24 cellular contexts compared by ENCODE assay signal in the genomic region with DNA sequence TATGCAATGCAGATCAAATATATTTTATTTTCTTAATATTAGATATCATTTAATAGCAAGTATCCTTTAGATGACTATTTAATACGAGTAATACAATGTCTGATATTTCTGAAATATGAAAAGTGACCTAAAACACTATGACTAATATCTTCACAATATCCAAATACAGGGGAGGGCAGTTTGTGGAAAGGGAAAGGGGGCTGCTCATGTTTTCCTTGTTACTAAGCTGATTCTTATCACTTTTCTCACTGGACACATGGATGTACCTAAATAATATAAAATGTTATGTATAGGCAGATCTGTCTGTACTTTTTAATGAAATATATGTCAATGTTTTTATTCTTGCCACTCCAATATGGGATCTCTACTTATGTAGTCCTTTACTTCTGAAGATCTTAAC.
"Had no signal": no experiment of that assay in that cellular context is flagged by ENCODE, and none has a peak within 500 bp of the region (broad histone marks: within the 10 kb centered on the region; RNA-seq: fewer than 3 reads in every experiment).

No MANE protein-coding gene starts in this region.

- H3K27ac ChIP-seq: colonic mucosa, coronary artery, epithelial cell of prostate, esophagus muscularis mucosa, esophagus squamous epithelium, foreskin keratinocyte, gastrocnemius medialis, gastroesophageal sphincter, heart left ventricle, heart right ventricle had no signal

- H3K36me3 ChIP-seq: colonic mucosa, esophagus muscularis mucosa, esophagus squamous epithelium, gastrocnemius medialis, gastroesophageal sphincter, heart left ventricle, heart right ventricle had no signal

- DNase-seq: colonic mucosa; cortex of kidney; dermis blood vessel endothelial cell; dorsolateral prefrontal cortex; effector CD4-positive, alpha-beta T cell; effector CD8-positive, alpha-beta T cell; effector memory CD4-positive, alpha-beta T cell; effector memory CD8-positive, alpha-beta T cell; endodermal cell; erythroblast; esophagus squamous epithelium; foreskin fibroblast; foreskin keratinocyte; foreskin melanocyte; gastrocnemius medialis; glutamatergic neuron; head of caudate nucleus; heart left ventricle; heart right ventricle had no signal

- H3K27me3 ChIP-seq: colonic mucosa, dorsolateral prefrontal cortex, esophagus muscularis mucosa, esophagus squamous epithelium, foreskin keratinocyte, gastrocnemius medialis, gastroesophageal sphincter, heart left ventricle, heart right ventricle had no signal

- H3K9me3 ChIP-seq: colonic mucosa, esophagus muscularis mucosa, esophagus squamous epithelium, gastrocnemius medialis, gastroesophageal sphincter had no signal

- H3K4me1 ChIP-seq: colonic mucosa, esophagus muscularis mucosa, esophagus squamous epithelium, foreskin keratinocyte, gastrocnemius medialis, gastroesophageal sphincter, heart left ventricle, heart right ventricle had no signal

- ATAC-seq: effector memory CD8-positive, alpha-beta T cell; esophagus mucosa; foreskin keratinocyte; gastrocnemius medialis; gastroesophageal sphincter; heart left ventricle; heart right ventricle had no signal

- H3K4me3 ChIP-seq: colonic mucosa, coronary artery, dorsolateral prefrontal cortex, esophagus muscularis mucosa, esophagus squamous epithelium, gastrocnemius medialis, gastroesophageal sphincter, heart left ventricle, heart right ventricle had no signal
